26 cellular contexts compared by ENCODE assay signal in genomic region chr12:130830246-130830551, GRCh38. TPM values are rescaled to one million over a fixed set of nuclear protein-coding genes. Genes with fewer than 3 reads are reported as not detected.
DNase-seq lines count a peak whose midpoint lies in the region; ATAC-seq, FAIRE-seq and TF ChIP-seq lines count a peak whose summit lies in the region.
"Had no signal": no experiment of that assay in that cellular context is flagged by ENCODE, and none has a peak within 500 bp of the region (broad histone marks: within the 10 kb centered on the region; RNA-seq: fewer than 3 reads in every experiment).

No MANE protein-coding gene starts in this region.

- H3K14ac ChIP-seq in H1 (ENCODE audit: insufficient read length): no peak overlapping the region

- H3K9me3 ChIP-seq in HEK293 (ENCODE audit: control insufficient read depth, insufficient read depth, low read depth, low read length): no peaks in the 10 kb centered on the region
- H3K9me3 ChIP-seq in H1 (ENCODE audit: insufficient read depth in 2 of 2, low read depth in 1 of 2, low read length in 1 of 2): no peaks in the 10 kb centered on the region
- H3K9me3 ChIP-seq: right atrium auricular region had no signal

- intact Hi-C loops in posterior vena cava (cut with DNase I): no loop called here

- peaks cover 0 to 47% of the 10 kb centered on the region in 2 experiments; a peak in 1 of 4 replicates for H3K79me2 ChIP-seq in H1 (ENCODE audit: control insufficient read depth in 1 of 2, insufficient read depth in 2 of 2, low read length in 2 of 2)

- FAIRE-seq in H1 (lab: Jason Lieb, UNC): no peak
- FAIRE-seq: bronchial epithelial cell, colon, GM18507, keratinocyte had no signal

- peak overlapping the region; percentile 68; the same call in 1 of the 2 replicates for H2BK12ac ChIP-seq in H1 (ENCODE audit: low read depth, low read length)

- H3K27me3 ChIP-seq in H1 (replicated peaks in 1 of 4; ENCODE audit: control insufficient read depth in 3 of 4, extremely low read depth in 1 of 4, insufficient read depth in 3 of 4, low read length in 3 of 4): no peaks in the 10 kb centered on the region
- H3K27me3 ChIP-seq: right atrium auricular region had no signal

- no peak overlapping the region for H3K4me3 ChIP-seq in HEK293 (ENCODE audit: low read depth, low read length)
- H3K4me3 ChIP-seq in H1 (ENCODE audit: extremely low read depth in 1 of 4, insufficient read depth in 2 of 4, low read depth in 3 of 4, low read length in 4 of 4): no peak overlapping the region
- H3K4me3 ChIP-seq: right atrium auricular region had no signal

- CTCF ChIA-PET in HEK293 (lab: Yijun Ruan, JAX) (no interaction called here), H1 (lab: Charles Lee; ENCODE audit: partially characterized antibody) (interaction anchor here (0.6 to 6.3 kb wide), 4 partner anchors 8 to 28 kb away, joined by 3 to 33 read pairs (median 6); no protein-coding TSS in a partner anchor)

- no peak overlapping the region for H2BK120ac ChIP-seq in H1 (replicated peaks; ENCODE audit: low read depth, low read length)

- peak overlapping the region; percentile 97 for H2BK15ac ChIP-seq in H1 (ENCODE audit: low read length)

- TF ChIP-seq RAD21 in H1 (IDR thresholded peaks at IDR 0.05 in 1 of 2, conservative IDR thresholded peaks at IDR 0.05 in 1 of 2; ENCODE audit: low read depth in 2 of 2, low read length in 2 of 2): no peak

- H3K4me1 ChIP-seq in HEK293 (ENCODE audit: control insufficient read depth, insufficient read depth, low read length) (no peaks in the 10 kb centered on the region), H1 (replicated peaks in 1 of 4; ENCODE audit: control insufficient read depth in 3 of 4, insufficient read depth in 4 of 4, low read length in 3 of 4) (peaks cover 0 to 20% (median 16%) of the 10 kb centered on the region in 4 experiments; a peak in 6 of 7 replicates)

- H2BK20ac ChIP-seq in H1 (ENCODE audit: low read length): no peak overlapping the region

- H3K36me3 ChIP-seq in HEK293 (ENCODE audit: control insufficient read depth in 2 of 2, insufficient read depth in 1 of 2, low read length in 2 of 2) (peaks cover 0 to 4% of the 10 kb centered on the region in 2 experiments; a peak in 1 of 3 replicates), H1 (ENCODE audit: control insufficient read depth in 2 of 4, insufficient read depth in 4 of 4, low read length in 3 of 4) (no peaks in the 10 kb centered on the region)
- H3K36me3 ChIP-seq: right atrium auricular region had no signal

- POLR2A ChIA-PET in HEK293 (lab: Yijun Ruan, JAX): no interaction called here
- POLR2A ChIA-PET in H1 (lab: Charles Lee; ENCODE audit: partially characterized antibody): interaction anchor here (1.0 to 3.2 kb wide), 8 partner anchors 8 to 49 kb away, joined by 3 to 14 read pairs (median 6); partner anchors contain the start of gene STX2

- no peak overlapping the region for H3K27ac ChIP-seq in HEK293 (ENCODE audit: extremely low read depth, low read depth, low read length)
- H3K27ac ChIP-seq in H1 (ENCODE audit: low read depth, low read length): no peak overlapping the region
- H3K27ac ChIP-seq: C4-2B, HL-60, parathyroid adenoma, right atrium auricular region had no signal

- H3K23ac ChIP-seq in H1 (ENCODE audit: insufficient read length): no peak overlapping the region

- no peak overlapping the region for H3K9ac ChIP-seq in H1 (replicated peaks in 1 of 4; ENCODE audit: extremely low read depth in 1 of 4, low read depth in 3 of 4, low read length in 3 of 4)
- H3K9ac ChIP-seq: parathyroid adenoma had no signal

- H4K20me1 ChIP-seq in H1 (replicated peaks in 1 of 2; ENCODE audit: control insufficient read depth in 1 of 2, insufficient read depth in 2 of 2, low read length in 2 of 2): no peaks in the 10 kb centered on the region

- H4K8ac ChIP-seq in H1 (ENCODE audit: extremely low read depth, insufficient read depth, low read length): no peak overlapping the region

- peaks cover 7% of the 10 kb centered on the region for H3K79me1 ChIP-seq in H1 (ENCODE audit: low read depth, low read length)

- no peak overlapping the region for H3K18ac ChIP-seq in H1 (ENCODE audit: extremely low read depth, low read length)

- no peak for ATAC-seq in GM18873 (IDR thresholded peaks at IDR 0.05; ENCODE audit: low FRiP score, unreplicated experiment)
- ATAC-seq: activated CD4-positive, alpha-beta T cell treated with anti-CD3 and anti-CD28 coated beads for 36 hours; naive thymus-derived CD8-positive, alpha-beta T cell; SK-N-SH treated with all-trans-retinoic acid at 6 μM for 48 hours had no signal

- TF ChIP-seq CTCF in HEK293 (tag by site-specific recombination; IDR thresholded peaks at IDR 0.05): no peak
- TF ChIP-seq CTCF in H1 (IDR thresholded peaks at IDR 0.05; ENCODE audit: control extremely low read depth in 1 of 3, insufficient read depth in 1 of 3, low read depth in 1 of 3, low read length in 3 of 3): no peak

- H4K91ac ChIP-seq in H1 (replicated peaks; ENCODE audit: insufficient read length, low read length): peak overlapping the region; percentile 14

- peak overlapping the region; percentile 35; the same call in 1 of the 2 replicates for H2BK5ac ChIP-seq in H1 (ENCODE audit: low read depth, low read length)

- H4K5ac ChIP-seq in H1 (ENCODE audit: insufficient read length, low read depth, low read length): no peak overlapping the region

- no peak for TF ChIP-seq EP300 in H1 (IDR thresholded peaks at IDR 0.05; ENCODE audit: borderline replicate concordance in 1 of 2, low read depth in 2 of 2, low read length in 2 of 2)

- no peak for TF ChIP-seq POLR2A in H1 (IDR thresholded peaks at IDR 0.05; ENCODE audit: control extremely low read depth in 1 of 2, low read depth in 2 of 2, low read length in 2 of 2)

- peak overlapping the region; percentile 71 for H2AK5ac ChIP-seq in H1 (ENCODE audit: low read depth, low read length)

- WGBS in H1 (ENCODE audit: extremely low coverage in 1 of 2, insufficient coverage in 1 of 2, insufficient read length in 1 of 2, insufficient replicate concordance in 2 of 2, low coverage in 1 of 2, low lambda C conversion rate in 2 of 2, missing lambda C conversion rate in 1 of 2), 2 experiments: 67% methylated on average over 14 of the region's 14 CpGs; no CpG with 5 or more reads in 1 of the 2 experiments

- DNase-seq in NCI-H345 (lab: John Stamatoyannopoulos, UW): peak; percentile 82
- no peak for DNase-seq in H1 (ENCODE audit: low read depth in 1 of 2, low spot score in 2 of 2)
- peak; percentile 56 for DNase-seq in posterior vena cava (ENCODE audit: low spot score)
- no peak for DNase-seq in KG1 (lab: John Stamatoyannopoulos, UW)
- DNase-seq in NCI-H1105 (lab: John Stamatoyannopoulos, UW): no peak
- DNase-seq: activated CD4-positive, alpha-beta T cell treated with anti-CD3 and anti-CD28 coated beads for 36 hours; activated naive CD4-positive, alpha-beta T cell treated with anti-CD3 and anti-CD28 coated beads for 36 hours; Calu3; DND-41; effector CD4-positive, alpha-beta T cell; MV-4-11; naive thymus-derived CD8-positive, alpha-beta T cell; NCI-H2029; stimulated activated CD4-positive, alpha-beta T cell treated with anti-CD3 and anti-CD28 coated beads, Interleukin-2, amount 100 ng/mL, for 48 hours; trophoblast cell had no signal

- H3K4me2 ChIP-seq in H1 (ENCODE audit: insufficient read depth in 1 of 2, low read depth in 2 of 2, low read length in 2 of 2): no peak overlapping the region

- H2AFZ ChIP-seq in H1 (ENCODE audit: low read length): no peak overlapping the region
- H2AFZ ChIP-seq: parathyroid adenoma had no signal

- no peaks in the 10 kb centered on the region for H3K23me2 ChIP-seq in H1 (ENCODE audit: low read depth, low read length)

- H3K56ac ChIP-seq in H1 (replicated peaks; ENCODE audit: insufficient read length, low read depth, low read length): no peak overlapping the region

- no peak overlapping the region for H3K4ac ChIP-seq in H1 (replicated peaks; ENCODE audit: insufficient read length, low read depth, low read length)

TF ChIP-seq in HEK293, 187 proteins besides CTCF, POLR2A, EP300 and RAD21 (continues in another document):
- TF ChIP-seq SP2 (tag by site-specific recombination; IDR thresholded peaks at IDR 0.05): no peak
- no peak for TF ChIP-seq ZNF221 (tag by site-specific recombination; IDR thresholded peaks at IDR 0.05; ENCODE audit: borderline replicate concordance)
- TF ChIP-seq ZBTB7A (tag by site-specific recombination; IDR thresholded peaks at IDR 0.05; ENCODE audit: low read depth): no peak
- TF ChIP-seq EGR2 (tag by site-specific recombination; IDR thresholded peaks at IDR 0.05; ENCODE audit: low read depth): 0 out of 2 replicates have a peak, but pooled peaks have one; percentile 2
- peak; percentile 64 for TF ChIP-seq ZIC2 (tag by site-specific recombination; IDR thresholded peaks at IDR 0.05)

TF ChIP-seq in H1, 55 proteins besides CTCF, POLR2A, EP300 and RAD21 (continues in another document):
- TF ChIP-seq KDM4A (IDR thresholded peaks at IDR 0.05; ENCODE audit: low read depth, low read length, severe bottlenecking) (no peak), ASH2L (IDR thresholded peaks at IDR 0.05; ENCODE audit: low read length) (no peak), TAF7 (optimal IDR thresholded peaks at IDR 0.05; ENCODE audit: borderline replicate concordance, low read depth, low read length) (no peak), CHD2 (IDR thresholded peaks at IDR 0.05; ENCODE audit: low read length) (no peak), JUN (IDR thresholded peaks at IDR 0.05; ENCODE audit: low read depth, low read length) (no peak)

RNA-seq across cellular contexts. Expression of gene STX2, which starts 8.9 kb away (rescaled TPM):
- total RNA-seq in H1 (2021; fragmentation: NEBNext Ultra II Directional; extraction: Animal tissue kit (Norgen Biotek cat#: 25700)): 22.0 and 26.3 TPM in 2 replicates
- 13.9 and 20.0 TPM in 2 replicates for polyA plus RNA-seq in H1 (2011; rRNA removed)
- 20.8 TPM for polyA plus RNA-seq in H1 (2011; cell fraction: cytosol; rRNA removed)
- 13.3 TPM for polyA plus RNA-seq in H1 (2011; cell fraction: nucleus; rRNA removed)
- 14.6 to 22.0 TPM (median 17.8 TPM) in 4 replicates for polyA plus RNA-seq in H1 (2012, experiment 1 of 2)
- 3.5 TPM for polyA plus RNA-seq in H1 (2012, experiment 2 of 2)
- polyA plus RNA-seq in H1 (2013, experiment 1 of 2): 19.0 TPM
- polyA plus RNA-seq in H1 (2013, experiment 2 of 2): 17.5 TPM
- polyA minus RNA-seq in H1 (2011; rRNA and poly(A)+ RNA removed): 13.7 and 18.8 TPM in 2 replicates
- polyA minus RNA-seq in H1 (2011; cell fraction: cytosol; rRNA and poly(A)+ RNA removed): 8.4 TPM
- 10.2 TPM for polyA minus RNA-seq in H1 (2011; cell fraction: nucleus; rRNA and poly(A)+ RNA removed)
- total RNA-seq in posterior vena cava: 10 to 100 TPM; 29.2 to 39.8 TPM

RNA-seq across cellular contexts. Expression of gene RAN, which starts 41.7 kb away (rescaled TPM):
- total RNA-seq in H1 (2021; fragmentation: NEBNext Ultra II Directional; extraction: Animal tissue kit (Norgen Biotek cat#: 25700)): 2,056 and 2,064 TPM in 2 replicates
- 1,559 and 2,203 TPM in 2 replicates for polyA plus RNA-seq in H1 (2011; rRNA removed)
- polyA plus RNA-seq in H1 (2011; cell fraction: cytosol; rRNA removed): 3,091 TPM
- 846 TPM for polyA plus RNA-seq in H1 (2011; cell fraction: nucleus; rRNA removed)
- polyA plus RNA-seq in H1 (2012, experiment 1 of 2): 2,430 to 2,650 TPM (median 2,578 TPM) in 4 replicates
- polyA plus RNA-seq in H1 (2012, experiment 2 of 2): 345 TPM
- polyA plus RNA-seq in H1 (2013, experiment 1 of 2): 714 TPM
- polyA plus RNA-seq in H1 (2013, experiment 2 of 2): 699 TPM
- polyA minus RNA-seq in H1 (2011; rRNA and poly(A)+ RNA removed): 1,671 and 1,842 TPM in 2 replicates
- polyA minus RNA-seq in H1 (2011; cell fraction: cytosol; rRNA and poly(A)+ RNA removed): 628 TPM
- polyA minus RNA-seq in H1 (2011; cell fraction: nucleus; rRNA and poly(A)+ RNA removed): 352 TPM
- total RNA-seq in posterior vena cava: 100 to 1,000 TPM; 288 to 326 TPM

Comparison
In these comparisons a context has a peak if more than half of its experiments do, and no peak if none do; other contexts are left out.
1. DNase-seq: peak in NCI-H345 (single experiment) and posterior vena cava (single experiment); none in H1 (0 of 2), KG1 (single experiment) and NCI-H1105 (single experiment).